ENCODE assay signal across 11 cellular contexts in genomic region chr17:76560877-76561221, GRCh38. TPM values are rescaled to one million over a fixed set of nuclear protein-coding genes. Genes with fewer than 3 reads are reported as not detected.
DNase-seq lines count a peak whose midpoint lies in the region; ATAC-seq, FAIRE-seq and TF ChIP-seq lines count a peak whose summit lies in the region.
"Had no signal": no experiment of that assay in that cellular context is flagged by ENCODE, and none has a peak within 500 bp of the region (broad histone marks: within the 10 kb centered on the region; RNA-seq: fewer than 3 reads in every experiment).

No MANE protein-coding gene starts in this region.

- H3K36me3 Mint-ChIP-seq in activated naive CD4-positive, alpha-beta T cell treated with anti-CD3 and anti-CD28 coated beads, Interleukin-2, amount 50 U/mL, for 24 hours = peaks cover 32% of the 10 kb centered on the region
- H3K36me3 Mint-ChIP-seq in T-helper 17 cell (ENCODE audit: low read depth) = peaks cover 13% of the 10 kb centered on the region

- H3K9ac ChIP-seq in fibroblast of lung (ENCODE audit: insufficient read depth, low read length) = no peak overlapping the region

- no peak for TF ChIP-seq CTCF in fibroblast of lung (conservative IDR thresholded peaks at IDR 0.05 in 1 of 2, IDR thresholded peaks at IDR 0.05 in 1 of 2; ENCODE audit: low read depth in 1 of 2, low read length in 2 of 2)
- no peak for TF ChIP-seq CTCF in tibial nerve (IDR thresholded peaks at IDR 0.05)
- no peak for TF ChIP-seq CTCF in coronary artery (IDR thresholded peaks at IDR 0.05)
- no peak for TF ChIP-seq CTCF in D721Med (IDR thresholded peaks at IDR 0.05; ENCODE audit: insufficient read depth, missing control alignments)

- no peak for TF ChIP-seq POLR2A in tibial nerve (IDR thresholded peaks at IDR 0.05)

- no peak overlapping the region for H3K27ac Mint-ChIP-seq in activated naive CD4-positive, alpha-beta T cell treated with anti-CD3 and anti-CD28 coated beads, Interleukin-2, amount 50 U/mL, for 24 hours
- H3K27ac Mint-ChIP-seq in T-helper 17 cell = peak overlapping the region; percentile 100

- H3K4me3 Mint-ChIP-seq in activated naive CD4-positive, alpha-beta T cell treated with anti-CD3 and anti-CD28 coated beads, Interleukin-2, amount 50 U/mL, for 24 hours = peak overlapping the region; percentile 100
- peak overlapping the region; percentile 82 for H3K4me3 Mint-ChIP-seq in T-helper 17 cell

- peak overlapping the region; percentile 75 for H3K4me2 ChIP-seq in fibroblast of lung (ENCODE audit: extremely low read depth, insufficient read depth, low read length)

- no peaks in the 10 kb centered on the region for H3K9me3 Mint-ChIP-seq in activated naive CD4-positive, alpha-beta T cell treated with anti-CD3 and anti-CD28 coated beads, Interleukin-2, amount 50 U/mL, for 24 hours

- FAIRE-seq in D721Med (lab: Jason Lieb, UNC) = no peak

- 32 to 50% methylated on average over 6 of the region's 6 CpGs for WGBS in tibial nerve, 2 donors

- H4K20me1 ChIP-seq in fibroblast of lung (ENCODE audit: control insufficient read depth, extremely low read depth, insufficient read depth, low read length) = no peaks in the 10 kb centered on the region

- ATAC-seq in T-helper 17 cell = no peak

- H3K4me3 ChIP-seq in fibroblast of lung (replicated peaks in 1 of 4; ENCODE audit: control extremely low read depth in 1 of 4, insufficient read depth in 1 of 4, low read depth in 3 of 4, low read length in 4 of 4) (peak overlapping the region; percentile 6 to 42 (median 20)), tibial nerve (peak overlapping the region in 1 of 4 donors; percentile 1), coronary artery (no peak overlapping the region)

- peaks cover 41% of the 10 kb centered on the region for H3K79me2 ChIP-seq in fibroblast of lung (ENCODE audit: control insufficient read depth, insufficient read depth, low read length)

- no peaks in the 10 kb centered on the region for H3K36me3 ChIP-seq in fibroblast of lung (ENCODE audit: control insufficient read depth, insufficient read depth, low read length)
- H3K36me3 ChIP-seq in tibial nerve = peaks cover 0 to 31% (median 4%) of the 10 kb centered on the region in 3 donors

- no peak for TF ChIP-seq EP300 in tibial nerve (IDR thresholded peaks at IDR 0.05)

- H2AFZ ChIP-seq in fibroblast of lung (ENCODE audit: low read length) = no peak overlapping the region

- H3K4me1 ChIP-seq in fibroblast of lung (ENCODE audit: control insufficient read depth, extremely low read depth, insufficient read depth, low read length) (peaks cover 17% of the 10 kb centered on the region), tibial nerve (peaks cover 0 to 61% (median 33%) of the 10 kb centered on the region in 4 donors)

- H3K27ac ChIP-seq in fibroblast of lung (ENCODE audit: insufficient read depth, low read length) (peak overlapping the region; percentile 46), tibial nerve (peak overlapping the region; percentile 16 to 95 (median 84)), coronary artery (no peak overlapping the region)

- H3K27me3 ChIP-seq in fibroblast of lung (ENCODE audit: control insufficient read depth, insufficient read depth, low read length) = no peaks in the 10 kb centered on the region
- H3K27me3 ChIP-seq in tibial nerve = no peaks in the 10 kb centered on the region

- H3K4me1 Mint-ChIP-seq in activated naive CD4-positive, alpha-beta T cell treated with anti-CD3 and anti-CD28 coated beads, Interleukin-2, amount 50 U/mL, for 24 hours = peaks cover 52% of the 10 kb centered on the region
- H3K4me1 Mint-ChIP-seq in T-helper 17 cell = peaks cover 55% of the 10 kb centered on the region

- no peak for DNase-seq in activated naive CD4-positive, alpha-beta T cell treated with anti-CD3 and anti-CD28 coated beads, Interleukin-2, amount 50 U/mL, for 16 hours
- no peak for DNase-seq in T-helper 17 cell
- no peak for DNase-seq in fibroblast of lung (ENCODE audit: low read depth in 2 of 2)
- DNase-seq in tibial nerve (ENCODE audit: low spot score in 2 of 2) = no peak
- no peak for DNase-seq in coronary artery (ENCODE audit: low spot score)
- no peak for DNase-seq in D721Med (ENCODE audit: insufficient read length, low spot score)
- DNase-seq in stimulated activated CD4-positive, alpha-beta T cell treated with anti-CD3 and anti-CD28 coated beads, Interleukin-12 subunit alpha, Interleukin-12 subunit beta, amount 100 ng/mL, for 4 hours = no peak
- DNase-seq: activated CD4-positive, alpha-beta T cell treated with anti-CD3 and anti-CD28 coated beads, Interleukin-2, amount 50 U/mL, for 48 hours; NCI-H526; stimulated activated CD8-positive, alpha-beta memory T cell treated with anti-CD3 and anti-CD28 coated beads, Interleukin-4, amount 100 ng/mL, for 48 hours had no signal

- H3K9me3 ChIP-seq in T-helper 17 cell (ENCODE audit: control insufficient read depth, low read length, poor library complexity, severe bottlenecking) (no peaks in the 10 kb centered on the region), fibroblast of lung (ENCODE audit: control insufficient read depth, insufficient read depth, low read depth, low read length) (no peaks in the 10 kb centered on the region), tibial nerve (no peaks in the 10 kb centered on the region)

- no peaks in the 10 kb centered on the region for H3K27me3 Mint-ChIP-seq in activated naive CD4-positive, alpha-beta T cell treated with anti-CD3 and anti-CD28 coated beads, Interleukin-2, amount 50 U/mL, for 24 hours
- H3K27me3 Mint-ChIP-seq in T-helper 17 cell = no peaks in the 10 kb centered on the region

RNA-seq across cellular contexts. Expression of gene PRCD, which starts 21.0 kb away (rescaled TPM):
- 1 to 10 TPM in 1 of 2 donors, not detected in 1; 1.1 TPM for total RNA-seq in T-helper 17 cell
- total RNA-seq in fibroblast of lung = 4.1 and 4.3 TPM in 2 replicates
- polyA plus RNA-seq in fibroblast of lung = 0.72 and 0.89 TPM in 2 replicates
- 1.1 and 2.0 TPM in 2 replicates for polyA plus RNA-seq in fibroblast of lung (2012)
- polyA minus RNA-seq in fibroblast of lung (ENCODE audit: low replicate concordance) = not detected in 2 replicates
- 10 to 100 TPM in 3 of 4 donors, 1 to 10 TPM in 1; 6.6 to 23.5 (median 14.1) TPM for total RNA-seq in tibial nerve

RNA-seq across cellular contexts. Expression of gene CYGB, which starts 23.3 kb away (rescaled TPM):
- total RNA-seq in T-helper 17 cell = not detected
- total RNA-seq in fibroblast of lung = 12.4 and 19.5 TPM in 2 replicates
- 9.1 and 10.0 TPM in 2 replicates for polyA plus RNA-seq in fibroblast of lung
- polyA plus RNA-seq in fibroblast of lung (2012) = 19.9 and 25.0 TPM in 2 replicates
- polyA minus RNA-seq in fibroblast of lung (ENCODE audit: low replicate concordance) = 15.1 and 19.0 TPM in 2 replicates
- 10 to 100 TPM; 40.2 to 59.2 (median 48.8) TPM for total RNA-seq in tibial nerve

RNA-seq across cellular contexts. Expression of gene ST6GALNAC2, which starts 24.8 kb away (rescaled TPM):
- total RNA-seq in T-helper 17 cell (1 to 10 TPM in 1 of 2 donors, under 1 TPM in 1; 0.68 to 2.2 TPM), fibroblast of lung (0.83 and 1.0 TPM in 2 replicates), tibial nerve (100 to 1,000 TPM in 1 of 4 donors, 10 to 100 TPM in 3; 58.5 to 128 (median 69.1) TPM)
- polyA plus RNA-seq in fibroblast of lung = 0.42 and 1.3 TPM in 2 replicates
- 0.40 and 1.5 TPM in 2 replicates for polyA plus RNA-seq in fibroblast of lung (2012)
- polyA minus RNA-seq in fibroblast of lung (ENCODE audit: low replicate concordance) = 3.4 TPM in 1 of 2 replicates, not detected in the other

RNA-seq across cellular contexts. Expression of gene RHBDF2, which starts 59.6 kb away (rescaled TPM):
- total RNA-seq in T-helper 17 cell = 10 to 100 TPM; 38.3 to 48.7 TPM
- 3.9 and 5.1 TPM in 2 replicates for total RNA-seq in fibroblast of lung
- polyA plus RNA-seq in fibroblast of lung = 0.94 and 1.7 TPM in 2 replicates
- polyA plus RNA-seq in fibroblast of lung (2012) = 2.8 TPM in 2 replicates
- 2.4 and 3.9 TPM in 2 replicates for polyA minus RNA-seq in fibroblast of lung (ENCODE audit: low replicate concordance)
- total RNA-seq in tibial nerve = 10 to 100 TPM; 33.1 to 99.0 (median 73.5) TPM

Comparison
In these comparisons a context has a peak if more than half of its experiments do, and no peak if none do; other contexts are left out.
1. H3K27ac ChIP-seq: peak in fibroblast of lung (single experiment) and tibial nerve (4 of 4); none in coronary artery (0 of 2).
2. RNA of gene CYGB, which starts 23.3 kb away (total RNA-seq): 40.2 to 59.2 TPM in tibial nerve and 12.4 to 19.5 TPM in fibroblast of lung; not detected in T-helper 17 cell; every median in the first group is over 10 times any median in the second.
3. RNA of gene ST6GALNAC2, which starts 24.8 kb away (total RNA-seq): 58.5 to 128 TPM in tibial nerve; 0.68 to 2.2 TPM in T-helper 17 cell and 0.83 to 1.0 TPM in fibroblast of lung; every median in the first group is over 10 times any median in the second.